ENCODE assay signal across 12 cellular contexts in the genomic region with DNA sequence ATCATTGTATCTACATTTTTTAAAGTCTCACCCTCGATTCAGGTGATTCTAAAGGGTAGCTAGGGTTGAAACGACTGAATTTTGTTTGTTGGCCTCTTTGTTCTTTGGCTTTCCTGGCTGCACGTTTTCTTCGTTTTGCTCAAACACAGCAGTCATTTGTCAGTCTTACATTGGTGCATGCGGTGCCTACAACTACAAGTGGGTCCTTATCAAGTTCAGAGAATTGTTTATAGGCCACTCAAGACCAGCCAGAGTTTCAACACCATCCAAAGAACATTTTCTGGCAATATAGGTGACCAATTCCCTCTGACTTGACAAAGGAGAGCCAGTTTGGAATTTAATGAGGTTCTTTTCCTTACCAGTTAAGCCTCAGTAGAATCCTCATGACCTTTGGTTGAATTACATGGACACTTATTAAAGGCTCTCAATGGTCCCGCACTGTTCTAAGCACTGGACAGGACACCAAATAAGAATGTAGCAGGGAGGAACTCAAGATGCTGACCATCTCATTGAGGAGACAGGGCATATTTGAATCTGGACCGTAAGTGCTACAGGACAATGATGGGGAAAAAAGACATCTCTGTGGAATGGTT.
"Had no signal": no experiment of that assay in that cellular context is flagged by ENCODE, and none has a peak within 500 bp of the region (broad histone marks: within the 10 kb centered on the region; RNA-seq: fewer than 3 reads in every experiment).

No MANE protein-coding gene starts in this region.

- H3K27me3 ChIP-seq: ovary, SJCRH30 had no signal

- H3K9me3 ChIP-seq: ovary, SJCRH30 had no signal

- DNase-seq: activated B cell treated with CpG ODN at 0.5 μM for 24 hours; activated CD4-positive, alpha-beta T cell treated with anti-CD3 and anti-CD28 coated beads, Interleukin-2, amount 10 ng/mL, durations not matched to agents 7 days and 5 days; activated CD8-positive, alpha-beta memory T cell treated with anti-CD3 and anti-CD28 coated beads for 24 hours; activated naive CD4-positive, alpha-beta T cell treated with Interleukin-2 at 50 U/mL for 16 hours; hypothalamus; ovary; SJCRH30; stimulated activated CD4-positive, alpha-beta T cell treated with anti-CD3 and anti-CD28 coated beads, Interleukin-4, amount 100 ng/mL, for 1 hour; stimulated activated naive CD4-positive, alpha-beta T cell; substantia nigra; T-helper 2 cell had no signal

- H3K27ac ChIP-seq: ovary, SJCRH30 had no signal

- ATAC-seq: esophagus mucosa had no signal

- H3K4me1 ChIP-seq: SJCRH30 had no signal

- H3K4me3 ChIP-seq: ovary, SJCRH30 had no signal

- H3K36me3 ChIP-seq: ovary had no signal
